10 cellular contexts compared by ENCODE assay signal in the genomic region with DNA sequence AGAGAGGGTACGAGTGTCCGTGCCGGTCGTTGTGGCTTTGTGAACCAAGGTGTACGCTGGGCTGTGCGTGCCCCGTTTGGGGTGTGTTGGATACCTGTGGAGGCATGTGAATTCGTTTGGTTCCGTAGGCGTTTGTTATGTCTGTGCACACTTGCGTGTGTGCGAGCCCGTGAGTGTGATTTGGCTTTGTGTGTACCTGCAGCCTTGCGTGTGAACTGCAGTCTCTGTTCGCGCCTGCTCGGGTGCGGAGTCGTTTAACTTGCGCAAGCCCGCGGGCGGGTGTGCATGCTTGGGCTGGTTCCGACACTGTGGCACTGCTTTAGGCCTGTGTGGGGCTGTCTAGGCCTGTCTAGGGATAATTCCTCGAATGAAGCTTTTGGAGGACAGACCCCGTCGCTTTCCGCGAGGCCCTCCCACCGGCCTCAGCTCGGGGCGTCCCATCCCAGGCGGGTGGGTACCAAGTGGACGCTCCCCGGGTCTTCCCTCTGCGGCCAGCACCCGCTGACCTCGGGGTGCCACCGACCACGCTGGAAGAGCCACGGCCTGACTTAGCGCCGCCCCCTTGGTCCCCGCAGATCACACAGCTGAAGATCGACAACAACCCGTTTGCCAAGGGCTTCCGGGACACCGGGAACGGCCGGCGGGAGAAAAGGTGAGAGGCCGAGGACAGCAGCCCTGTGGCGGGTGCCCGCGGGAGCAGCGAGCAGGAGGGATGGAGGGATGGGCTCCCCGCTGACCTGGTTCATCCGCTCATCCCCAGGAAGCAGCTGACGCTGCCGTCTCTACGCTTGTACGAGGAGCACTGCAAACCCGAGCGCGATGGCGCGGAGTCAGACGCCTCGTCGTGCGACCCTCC. TPM values are rescaled to one million over a fixed set of nuclear protein-coding genes. Genes with fewer than 3 reads are reported as not detected.
DNase-seq lines count a peak whose midpoint lies in the region; ATAC-seq and TF ChIP-seq lines count a peak whose summit lies in the region.
"Had no signal": no experiment of that assay in that cellular context is flagged by ENCODE, and none has a peak within 500 bp of the region (broad histone marks: within the 10 kb centered on the region; RNA-seq: fewer than 3 reads in every experiment).

No MANE protein-coding gene starts in this region.

- H3K9ac ChIP-seq in ES-I3 (ENCODE audit: low read depth, low read length) (peak overlapping the region; percentile 45; the same call in 1 of the 2 replicates), rectal smooth muscle tissue (ENCODE audit: low read length) (no peak overlapping the region)

- peaks cover 66% of the 10 kb centered on the region for H3K27me3 ChIP-seq in rectal smooth muscle tissue (ENCODE audit: control insufficient read depth, insufficient read depth, low read length)

- no peak for TF ChIP-seq CTCF in fibroblast of the aortic adventitia (IDR thresholded peaks at IDR 0.05; ENCODE audit: insufficient read depth, low read length)

- H3K4me3 ChIP-seq in fibroblast of the aortic adventitia (ENCODE audit: low read depth, low read length) (peak overlapping the region; percentile 41), rectal smooth muscle tissue (ENCODE audit: low read length) (peak overlapping the region; percentile 48)
- H3K4me3 ChIP-seq: K562 had no signal

- H3K9me3 ChIP-seq in ES-I3 (ENCODE audit: control insufficient read depth, insufficient read depth, low read length), result no peaks in the 10 kb centered on the region

- no peak for ATAC-seq in SK-N-SH treated with all-trans-retinoic acid at 6 μM for 48 hours
- no peak for ATAC-seq in GM18520 (IDR thresholded peaks at IDR 0.05; ENCODE audit: unreplicated experiment)
- ATAC-seq in HG03280 (IDR thresholded peaks at IDR 0.05; ENCODE audit: unreplicated experiment), result no peak
- ATAC-seq: K562 had no signal

- H3K4me1 ChIP-seq in ES-I3 (ENCODE audit: insufficient read depth, low read length), result peaks cover 20% of the 10 kb centered on the region
- peaks cover 8% of the 10 kb centered on the region for H3K4me1 ChIP-seq in rectal smooth muscle tissue (ENCODE audit: control insufficient read depth, insufficient read depth, low read length)

- H3K36me3 ChIP-seq in ES-I3 (ENCODE audit: insufficient read depth, low read length) (no peaks in the 10 kb centered on the region), rectal smooth muscle tissue (ENCODE audit: control insufficient read depth, insufficient read depth, low read length) (no peaks in the 10 kb centered on the region)

- H3K27ac ChIP-seq in rectal smooth muscle tissue (ENCODE audit: low read depth, low read length), result no peak overlapping the region

- DNase-seq in fibroblast of the aortic adventitia (ENCODE audit: low read depth) (peak; percentile 30), LoVo (ENCODE audit: low spot score) (no peak), NCI-H2029 treated with DMSO at 0.1 percent for 48 hours (lab: John Stamatoyannopoulos, UW) (no peak)
- DNase-seq: kidney glomerular epithelial cell had no signal

TF ChIP-seq in SK-N-SH treated with all-trans-retinoic acid at 6 μM for 48 hours, 23 proteins besides CTCF, POLR2A, EP300 and RAD21:
- TF ChIP-seq, protein P1, sequence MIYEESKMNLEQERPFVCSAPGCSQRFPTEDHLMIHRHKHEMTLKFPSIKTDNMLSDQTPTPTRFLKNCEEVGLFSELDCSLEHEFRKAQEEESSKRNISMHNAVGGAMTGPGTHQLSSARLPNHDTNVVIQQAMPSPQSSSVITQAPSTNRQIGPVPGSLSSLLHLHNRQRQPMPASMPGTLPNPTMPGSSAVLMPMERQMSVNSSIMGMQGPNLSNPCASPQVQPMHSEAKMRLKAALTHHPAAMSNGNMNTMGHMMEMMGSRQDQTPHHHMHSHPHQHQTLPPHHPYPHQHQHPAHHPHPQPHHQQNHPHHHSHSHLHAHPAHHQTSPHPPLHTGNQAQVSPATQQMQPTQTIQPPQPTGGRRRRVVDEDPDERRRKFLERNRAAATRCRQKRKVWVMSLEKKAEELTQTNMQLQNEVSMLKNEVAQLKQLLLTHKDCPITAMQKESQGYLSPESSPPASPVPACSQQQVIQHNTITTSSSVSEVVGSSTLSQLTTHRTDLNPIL (CRISPR knock-in tag; IDR thresholded peaks at IDR 0.05; ENCODE audit: low read depth), result 0 out of 2 replicates have a peak, but pooled peaks have one; percentile 4
- no peak for TF ChIP-seq ZFP3 (CRISPR knock-in tag; IDR thresholded peaks at IDR 0.05)

RNA-seq across cellular contexts. Expression of gene TBX2, which starts 4.4 kb away (rescaled TPM):
- 4.1 and 20.8 TPM in 2 replicates for total RNA-seq in fibroblast of the aortic adventitia (ENCODE audit: low replicate concordance)

RNA-seq across cellular contexts. Expression of gene TBX4, which starts 48.1 kb away (rescaled TPM):
- 0.16 TPM in 1 of 2 replicates, not detected in the other for total RNA-seq in fibroblast of the aortic adventitia (ENCODE audit: low replicate concordance)
- total RNA-seq: K562 had no signal
